In the genomic region with DNA sequence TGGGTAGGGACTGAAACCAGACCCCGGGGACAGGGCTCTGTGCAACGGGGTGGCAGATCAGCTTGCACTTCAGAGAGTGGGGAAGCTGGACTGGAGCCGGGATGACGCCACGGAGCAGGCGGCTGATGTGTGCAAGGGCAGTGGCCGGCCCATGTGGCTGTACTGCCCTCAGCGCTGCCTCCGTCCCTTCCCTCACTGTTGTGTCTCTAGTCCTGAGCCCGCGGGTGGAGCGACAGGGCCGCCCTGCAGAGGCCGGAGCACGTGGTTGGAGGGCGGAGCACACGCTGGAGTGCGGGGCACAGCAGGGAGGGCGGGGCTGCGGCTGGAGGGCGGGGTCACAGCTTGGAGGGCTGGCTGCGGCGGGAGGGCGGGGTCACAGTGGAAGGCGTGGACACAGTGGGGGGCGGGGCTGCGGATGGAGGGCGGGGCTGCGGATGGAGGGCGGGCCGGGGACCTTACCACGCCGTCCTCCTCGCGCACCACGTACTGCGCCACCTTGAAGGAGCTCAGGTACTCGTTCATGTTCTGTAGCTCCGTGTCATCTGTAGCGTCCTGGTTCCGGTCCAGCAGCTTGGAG, we compare ENCODE assay signal across 8 cellular contexts. TPM values are rescaled to one million over a fixed set of nuclear protein-coding genes. Genes with fewer than 3 reads are reported as not detected.
DNase-seq lines count a peak whose midpoint lies in the region; ATAC-seq, FAIRE-seq and TF ChIP-seq lines count a peak whose summit lies in the region.

No MANE protein-coding gene starts in this region.

- H3K4me1 ChIP-seq in pancreas = no peaks in the 10 kb centered on the region

- TF ChIP-seq CTCF in fibroblast of mammary gland (conservative IDR thresholded peaks at IDR 0.05; ENCODE audit: control insufficient read depth, insufficient read depth, low read depth, low read length) (no peak), pancreas (IDR thresholded peaks at IDR 0.05) (no peak)

- no peaks in the 10 kb centered on the region for H3K36me3 ChIP-seq in pancreas

- no peak overlapping the region for H3K27ac ChIP-seq in pancreas
- no peak overlapping the region for H3K27ac ChIP-seq in substantia nigra (ENCODE audit: low read depth, low read length, poor library complexity, severe bottlenecking)

- WGBS in pancreas, 2 donors = 12 to 13% methylated on average over 29 to 41 of the region's 41 CpGs

- ATAC-seq in pancreas (peak; percentile 79 to 99 (median 92)), GM18520 (IDR thresholded peaks at IDR 0.05; ENCODE audit: unreplicated experiment) (no peak)

- H3K9me3 ChIP-seq in pancreas = no peaks in the 10 kb centered on the region

- DNase-seq in EL (peak; percentile 64), NCI-H526 treated with DMSO at 0.1 percent for 48 hours (lab: John Stamatoyannopoulos, UW) (peak; percentile 76), activated T-cell treated with anti-CD3 and anti-CD28 coated beads for 24 hours (ENCODE audit: low read depth) (peak; percentile 59), fibroblast of mammary gland (ENCODE audit: low read depth) (peak; percentile 53), pancreas (peak; percentile 67 to 85 (median 83)), substantia nigra (lab: John Stamatoyannopoulos, UW) (peak in 29 of 49 donors; percentile 1 to 79 (median 25)), DMS114 treated with DMSO at 0.1 percent for 48 hours (lab: John Stamatoyannopoulos, UW; ENCODE audit: unreplicated experiment) (no peak)

- intact Hi-C loops in pancreas (cut with DNase I) = no loop called here

- H3K27me3 ChIP-seq in pancreas = no peaks in the 10 kb centered on the region

- no peak for FAIRE-seq in pancreas (lab: Jason Lieb, UNC)

- H3K4me3 ChIP-seq in fibroblast of mammary gland (ENCODE audit: control insufficient read depth, low read depth, low read length) (no peak overlapping the region), pancreas (no peak overlapping the region)

RNA-seq across cellular contexts. Expression of a gene that starts 52.4 kb away (rescaled TPM):
- under 1 TPM; 0.09 to 0.46 (median 0.27) TPM for total RNA-seq in pancreas
- polyA plus RNA-seq in pancreas = 1 to 10 TPM; 1.2 to 2.9 TPM
